Comparison of ENCODE assay signal across 1 cellular context in the genomic region with DNA sequence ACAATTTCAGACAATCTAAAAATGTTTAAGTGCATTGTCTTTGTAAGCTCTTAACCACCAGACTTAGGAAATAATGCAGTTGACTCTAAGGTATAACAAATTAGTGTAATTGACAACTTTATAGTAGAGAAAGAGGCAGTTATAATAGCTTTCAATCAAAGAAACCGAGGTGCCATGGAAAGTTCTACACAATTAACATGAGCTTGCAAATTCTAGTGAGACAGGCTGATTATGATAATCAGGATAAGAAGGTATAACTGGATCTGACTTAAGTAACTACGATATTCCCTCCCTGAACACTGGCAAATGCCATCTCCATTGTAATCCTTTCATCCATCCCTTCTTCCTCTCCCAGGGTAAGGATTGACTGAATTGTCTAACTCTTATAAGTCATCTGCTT.
TF ChIP-seq lines count a peak whose summit lies in the region.

No MANE protein-coding gene starts in this region.

TF ChIP-seq in K562, 482 proteins besides CTCF, POLR2A, EP300 and RAD21:
- TF ChIP-seq NELFE (IDR thresholded peaks at IDR 0.05; ENCODE audit: insufficient read depth, insufficient read length) = no peak
- no peak for TF ChIP-seq DMBX1 (CRISPR knock-in tag; IDR thresholded peaks at IDR 0.05; ENCODE audit: borderline replicate concordance)
- TF ChIP-seq ZBTB8A (IDR thresholded peaks at IDR 0.05; ENCODE audit: partially characterized antibody) = no peak
- no peak for TF ChIP-seq NFRKB (IDR thresholded peaks at IDR 0.05; ENCODE audit: low read depth)
- peak; percentile 27; the same call in 1 of the 2 replicates for TF ChIP-seq MAFG (tag; conservative IDR thresholded peaks at IDR 0.05)
- peak; percentile 68 for TF ChIP-seq C11orf30 (IDR thresholded peaks at IDR 0.05; ENCODE audit: low read depth)
- TF ChIP-seq HINFP (tag; conservative IDR thresholded peaks at IDR 0.05; ENCODE audit: low read depth) = no peak
- peak; percentile 72 for TF ChIP-seq ZNF316 (IDR thresholded peaks at IDR 0.05)
- no peak for TF ChIP-seq CHCHD3 (CRISPR knock-in tag; IDR thresholded peaks at IDR 0.05)
- TF ChIP-seq LARP7 (IDR thresholded peaks at IDR 0.05) = no peak
- no peak for TF ChIP-seq THRA (IDR thresholded peaks at IDR 0.05)
- no peak for TF ChIP-seq SNRNP70 (optimal IDR thresholded peaks at IDR 0.05; ENCODE audit: low read depth, low read length)
